In the genomic region with DNA sequence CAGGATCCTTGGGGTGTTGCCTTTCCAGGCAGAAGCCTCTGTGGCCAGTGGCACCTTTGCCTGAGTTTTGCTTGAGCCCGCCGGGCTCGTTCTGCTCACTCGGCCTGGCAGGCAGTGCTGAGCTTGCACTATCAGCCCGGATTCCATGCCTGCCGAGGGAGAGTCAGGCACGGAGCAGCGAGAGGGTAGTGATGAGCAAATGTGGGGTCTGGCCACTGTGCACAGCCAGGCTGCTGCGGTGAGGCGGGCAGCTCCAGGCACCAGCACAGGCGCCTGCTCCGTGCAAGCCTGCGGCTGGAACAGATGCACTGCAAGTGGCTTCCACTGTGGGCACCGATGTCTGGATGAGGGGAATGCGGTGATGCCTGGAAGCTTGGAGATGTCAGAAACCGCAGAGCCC, we compare ENCODE assay signal across 1 cellular context.
TF ChIP-seq lines count a peak whose summit lies in the region.

No MANE protein-coding gene starts in this region.

TF ChIP-seq in GM23338, 12 proteins besides CTCF, POLR2A, EP300 and RAD21 (continued from another document):
- TF ChIP-seq, protein P1, sequence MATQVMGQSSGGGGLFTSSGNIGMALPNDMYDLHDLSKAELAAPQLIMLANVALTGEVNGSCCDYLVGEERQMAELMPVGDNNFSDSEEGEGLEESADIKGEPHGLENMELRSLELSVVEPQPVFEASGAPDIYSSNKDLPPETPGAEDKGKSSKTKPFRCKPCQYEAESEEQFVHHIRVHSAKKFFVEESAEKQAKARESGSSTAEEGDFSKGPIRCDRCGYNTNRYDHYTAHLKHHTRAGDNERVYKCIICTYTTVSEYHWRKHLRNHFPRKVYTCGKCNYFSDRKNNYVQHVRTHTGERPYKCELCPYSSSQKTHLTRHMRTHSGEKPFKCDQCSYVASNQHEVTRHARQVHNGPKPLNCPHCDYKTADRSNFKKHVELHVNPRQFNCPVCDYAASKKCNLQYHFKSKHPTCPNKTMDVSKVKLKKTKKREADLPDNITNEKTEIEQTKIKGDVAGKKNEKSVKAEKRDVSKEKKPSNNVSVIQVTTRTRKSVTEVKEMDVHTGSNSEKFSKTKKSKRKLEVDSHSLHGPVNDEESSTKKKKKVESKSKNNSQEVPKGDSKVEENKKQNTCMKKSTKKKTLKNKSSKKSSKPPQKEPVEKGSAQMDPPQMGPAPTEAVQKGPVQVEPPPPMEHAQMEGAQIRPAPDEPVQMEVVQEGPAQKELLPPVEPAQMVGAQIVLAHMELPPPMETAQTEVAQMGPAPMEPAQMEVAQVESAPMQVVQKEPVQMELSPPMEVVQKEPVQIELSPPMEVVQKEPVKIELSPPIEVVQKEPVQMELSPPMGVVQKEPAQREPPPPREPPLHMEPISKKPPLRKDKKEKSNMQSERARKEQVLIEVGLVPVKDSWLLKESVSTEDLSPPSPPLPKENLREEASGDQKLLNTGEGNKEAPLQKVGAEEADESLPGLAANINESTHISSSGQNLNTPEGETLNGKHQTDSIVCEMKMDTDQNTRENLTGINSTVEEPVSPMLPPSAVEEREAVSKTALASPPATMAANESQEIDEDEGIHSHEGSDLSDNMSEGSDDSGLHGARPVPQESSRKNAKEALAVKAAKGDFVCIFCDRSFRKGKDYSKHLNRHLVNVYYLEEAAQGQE (IDR thresholded peaks at IDR 0.05; ENCODE audit: unreplicated experiment): no peak
- TF ChIP-seq STAT1 (IDR thresholded peaks at IDR 0.05; ENCODE audit: unreplicated experiment) (no peak), ZNF114 (CRISPR knock-in tag; IDR thresholded peaks at IDR 0.05) (no peak), EZH2 (IDR thresholded peaks at IDR 0.05; ENCODE audit: low read depth, unreplicated experiment) (no peak), POLR2AphosphoS5 (IDR thresholded peaks at IDR 0.05; ENCODE audit: low read depth) (no peak), ZNF331 (CRISPR knock-in tag; IDR thresholded peaks at IDR 0.05; ENCODE audit: low read depth) (no peak), CREB1 (CRISPR knock-in tag; IDR thresholded peaks at IDR 0.05; ENCODE audit: low read depth) (no peak), NANOG (IDR thresholded peaks at IDR 0.05; ENCODE audit: borderline replicate concordance) (no peak)
- TF ChIP-seq, protein P2, sequence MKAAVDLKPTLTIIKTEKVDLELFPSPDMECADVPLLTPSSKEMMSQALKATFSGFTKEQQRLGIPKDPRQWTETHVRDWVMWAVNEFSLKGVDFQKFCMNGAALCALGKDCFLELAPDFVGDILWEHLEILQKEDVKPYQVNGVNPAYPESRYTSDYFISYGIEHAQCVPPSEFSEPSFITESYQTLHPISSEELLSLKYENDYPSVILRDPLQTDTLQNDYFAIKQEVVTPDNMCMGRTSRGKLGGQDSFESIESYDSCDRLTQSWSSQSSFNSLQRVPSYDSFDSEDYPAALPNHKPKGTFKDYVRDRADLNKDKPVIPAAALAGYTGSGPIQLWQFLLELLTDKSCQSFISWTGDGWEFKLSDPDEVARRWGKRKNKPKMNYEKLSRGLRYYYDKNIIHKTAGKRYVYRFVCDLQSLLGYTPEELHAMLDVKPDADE (IDR thresholded peaks at IDR 0.05): no peak
- TF ChIP-seq, protein P3, sequence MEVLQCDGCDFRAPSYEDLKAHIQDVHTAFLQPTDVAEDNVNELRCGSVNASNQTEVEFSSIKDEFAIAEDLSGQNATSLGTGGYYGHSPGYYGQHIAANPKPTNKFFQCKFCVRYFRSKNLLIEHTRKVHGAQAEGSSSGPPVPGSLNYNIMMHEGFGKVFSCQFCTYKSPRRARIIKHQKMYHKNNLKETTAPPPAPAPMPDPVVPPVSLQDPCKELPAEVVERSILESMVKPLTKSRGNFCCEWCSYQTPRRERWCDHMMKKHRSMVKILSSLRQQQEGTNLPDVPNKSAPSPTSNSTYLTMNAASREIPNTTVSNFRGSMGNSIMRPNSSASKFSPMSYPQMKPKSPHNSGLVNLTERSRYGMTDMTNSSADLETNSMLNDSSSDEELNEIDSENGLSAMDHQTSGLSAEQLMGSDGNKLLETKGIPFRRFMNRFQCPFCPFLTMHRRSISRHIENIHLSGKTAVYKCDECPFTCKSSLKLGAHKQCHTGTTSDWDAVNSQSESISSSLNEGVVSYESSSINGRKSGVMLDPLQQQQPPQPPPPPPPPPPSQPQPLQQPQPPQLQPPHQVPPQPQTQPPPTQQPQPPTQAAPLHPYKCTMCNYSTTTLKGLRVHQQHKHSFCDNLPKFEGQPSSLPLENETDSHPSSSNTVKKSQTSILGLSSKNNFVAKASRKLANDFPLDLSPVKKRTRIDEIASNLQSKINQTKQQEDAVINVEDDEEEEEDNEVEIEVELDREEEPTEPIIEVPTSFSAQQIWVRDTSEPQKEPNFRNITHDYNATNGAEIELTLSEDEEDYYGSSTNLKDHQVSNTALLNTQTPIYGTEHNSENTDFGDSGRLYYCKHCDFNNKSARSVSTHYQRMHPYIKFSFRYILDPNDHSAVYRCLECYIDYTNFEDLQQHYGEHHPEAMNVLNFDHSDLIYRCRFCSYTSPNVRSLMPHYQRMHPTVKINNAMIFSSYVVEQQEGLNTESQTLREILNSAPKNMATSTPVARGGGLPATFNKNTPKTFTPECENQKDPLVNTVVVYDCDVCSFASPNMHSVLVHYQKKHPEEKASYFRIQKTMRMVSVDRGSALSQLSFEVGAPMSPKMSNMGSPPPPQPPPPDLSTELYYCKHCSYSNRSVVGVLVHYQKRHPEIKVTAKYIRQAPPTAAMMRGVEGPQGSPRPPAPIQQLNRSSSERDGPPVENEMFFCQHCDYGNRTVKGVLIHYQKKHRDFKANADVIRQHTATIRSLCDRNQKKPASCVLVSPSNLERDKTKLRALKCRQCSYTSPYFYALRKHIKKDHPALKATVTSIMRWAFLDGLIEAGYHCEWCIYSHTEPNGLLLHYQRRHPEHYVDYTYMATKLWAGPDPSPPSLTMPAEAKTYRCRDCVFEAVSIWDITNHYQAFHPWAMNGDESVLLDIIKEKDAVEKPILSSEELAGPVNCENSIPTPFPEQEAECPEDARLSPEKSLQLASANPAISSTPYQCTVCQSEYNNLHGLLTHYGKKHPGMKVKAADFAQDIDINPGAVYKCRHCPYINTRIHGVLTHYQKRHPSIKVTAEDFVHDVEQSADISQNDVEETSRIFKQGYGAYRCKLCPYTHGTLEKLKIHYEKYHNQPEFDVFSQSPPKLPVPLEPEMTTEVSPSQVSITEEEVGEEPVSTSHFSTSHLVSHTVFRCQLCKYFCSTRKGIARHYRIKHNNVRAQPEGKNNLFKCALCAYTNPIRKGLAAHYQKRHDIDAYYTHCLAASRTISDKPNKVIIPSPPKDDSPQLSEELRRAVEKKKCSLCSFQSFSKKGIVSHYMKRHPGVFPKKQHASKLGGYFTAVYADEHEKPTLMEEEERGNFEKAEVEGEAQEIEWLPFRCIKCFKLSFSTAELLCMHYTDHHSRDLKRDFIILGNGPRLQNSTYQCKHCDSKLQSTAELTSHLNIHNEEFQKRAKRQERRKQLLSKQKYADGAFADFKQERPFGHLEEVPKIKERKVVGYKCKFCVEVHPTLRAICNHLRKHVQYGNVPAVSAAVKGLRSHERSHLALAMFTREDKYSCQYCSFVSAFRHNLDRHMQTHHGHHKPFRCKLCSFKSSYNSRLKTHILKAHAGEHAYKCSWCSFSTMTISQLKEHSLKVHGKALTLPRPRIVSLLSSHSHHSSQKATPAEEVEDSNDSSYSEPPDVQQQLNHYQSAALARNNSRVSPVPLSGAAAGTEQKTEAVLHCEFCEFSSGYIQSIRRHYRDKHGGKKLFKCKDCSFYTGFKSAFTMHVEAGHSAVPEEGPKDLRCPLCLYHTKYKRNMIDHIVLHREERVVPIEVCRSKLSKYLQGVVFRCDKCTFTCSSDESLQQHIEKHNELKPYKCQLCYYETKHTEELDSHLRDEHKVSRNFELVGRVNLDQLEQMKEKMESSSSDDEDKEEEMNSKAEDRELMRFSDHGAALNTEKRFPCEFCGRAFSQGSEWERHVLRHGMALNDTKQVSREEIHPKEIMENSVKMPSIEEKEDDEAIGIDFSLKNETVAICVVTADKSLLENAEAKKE (CRISPR knock-in tag; IDR thresholded peaks at IDR 0.05): no peak
